In genomic region chr10:14952851-14953451, GRCh38 we compare ENCODE assay signal across 7 cellular contexts. TPM values are rescaled to one million over a fixed set of nuclear protein-coding genes. Genes with fewer than 3 reads are reported as not detected.
DNase-seq lines count a peak whose midpoint lies in the region; ATAC-seq and TF ChIP-seq lines count a peak whose summit lies in the region.

No MANE protein-coding gene starts in this region.

- no peak overlapping the region for H2AFZ ChIP-seq in trophoblast cell (ENCODE audit: insufficient read depth, low read length, poor library complexity)

- no peak overlapping the region for H3K18ac ChIP-seq in trophoblast cell (ENCODE audit: low read length)

- H3K79me1 ChIP-seq in trophoblast cell (ENCODE audit: low read length) = peaks cover 4% of the 10 kb centered on the region

- TF ChIP-seq CTCF in GM12875 (IDR thresholded peaks at IDR 0.05; ENCODE audit: borderline replicate concordance, insufficient read depth, low read depth, low read length) = no peak

- peaks cover 1% of the 10 kb centered on the region for H3K79me2 ChIP-seq in trophoblast cell (ENCODE audit: control insufficient read depth, insufficient read depth, low read length, poor library complexity)

- peak overlapping the region; percentile 8 for H3K4ac ChIP-seq in trophoblast cell (ENCODE audit: low read depth, low read length)

- no peak overlapping the region for H2BK5ac ChIP-seq in trophoblast cell (ENCODE audit: low read depth, low read length, poor library complexity)

- peak overlapping the region; percentile 82 for H3K4me3 ChIP-seq in GM12875 (ENCODE audit: low read depth, low read length)
- H3K4me3 ChIP-seq in trophoblast cell (ENCODE audit: low read depth, low read length) = peak overlapping the region; percentile 78

- no peaks in the 10 kb centered on the region for H3K27me3 ChIP-seq in trophoblast cell (ENCODE audit: insufficient read depth, low read length)

- H3K4me1 ChIP-seq in trophoblast cell (ENCODE audit: control insufficient read depth in 1 of 2, insufficient read depth in 2 of 2, low read length in 2 of 2) = peaks cover 3% of the 10 kb centered on the region in 2 experiments

- H3K27ac ChIP-seq in epithelial cell of prostate (peak overlapping the region; percentile 88), trophoblast cell (ENCODE audit: low read depth, low read length) (no peak overlapping the region)

- H2AK5ac ChIP-seq in trophoblast cell (ENCODE audit: low read length) = no peak overlapping the region

- H4K91ac ChIP-seq in trophoblast cell (ENCODE audit: low read depth, low read length) = no peak overlapping the region

- peak overlapping the region; percentile 77 for H3K4me2 ChIP-seq in trophoblast cell (ENCODE audit: low read length)

- H2BK120ac ChIP-seq in trophoblast cell (ENCODE audit: insufficient read depth, low read length, poor library complexity) = no peak overlapping the region

- no peak overlapping the region for H4K8ac ChIP-seq in trophoblast cell (ENCODE audit: low read depth, low read length)

- no peak overlapping the region for H3K14ac ChIP-seq in trophoblast cell (ENCODE audit: low read length)

- H3K36me3 ChIP-seq in trophoblast cell (ENCODE audit: control insufficient read depth in 1 of 2, insufficient read depth in 2 of 2, low read length in 2 of 2) = peaks cover 0 to 3% of the 10 kb centered on the region in 2 experiments

- no CpG with 5 or more reads among the region's 11 CpGs for WGBS in trophoblast cell (ENCODE audit: extremely low coverage, insufficient coverage, insufficient read length)

- no peak for ATAC-seq in HG03039 (IDR thresholded peaks at IDR 0.05; ENCODE audit: unreplicated experiment)

- peak overlapping the region; percentile 14 for H3K9ac ChIP-seq in trophoblast cell (ENCODE audit: low read length)

- DNase-seq in RKO (ENCODE audit: low spot score) (peak; percentile 62), epithelial cell of prostate (ENCODE audit: low read depth, low spot score) (no peak), trophoblast cell (no peak), NCI-H128 (lab: John Stamatoyannopoulos, UW; ENCODE audit: unreplicated experiment) (no peak)
- DNase-seq in stimulated activated CD4-positive, alpha-beta T cell treated with anti-CD3 and anti-CD28 coated beads, Interleukin-15, amount 100 ng/mL, for 24 hours = no peak

- H3K9me3 ChIP-seq in trophoblast cell (ENCODE audit: insufficient read depth, low read depth, low read length) = no peaks in the 10 kb centered on the region

- no peak overlapping the region for H3K23ac ChIP-seq in trophoblast cell (ENCODE audit: low read length)

- no peak overlapping the region for H2BK12ac ChIP-seq in trophoblast cell (ENCODE audit: low read length)

- no peak overlapping the region for H4K12ac ChIP-seq in trophoblast cell (ENCODE audit: low read depth, low read length)

RNA-seq across cellular contexts. Expression of gene DCLRE1C, which starts 0.9 kb away (rescaled TPM):
- polyA plus RNA-seq in trophoblast cell (2013) = 4.7 and 5.1 TPM in 2 replicates

RNA-seq across cellular contexts. Expression of gene MEIG1, which starts 6.2 kb away (rescaled TPM):
- 0.18 and 0.28 TPM in 2 replicates for polyA plus RNA-seq in trophoblast cell (2013)
